In the genomic region with DNA sequence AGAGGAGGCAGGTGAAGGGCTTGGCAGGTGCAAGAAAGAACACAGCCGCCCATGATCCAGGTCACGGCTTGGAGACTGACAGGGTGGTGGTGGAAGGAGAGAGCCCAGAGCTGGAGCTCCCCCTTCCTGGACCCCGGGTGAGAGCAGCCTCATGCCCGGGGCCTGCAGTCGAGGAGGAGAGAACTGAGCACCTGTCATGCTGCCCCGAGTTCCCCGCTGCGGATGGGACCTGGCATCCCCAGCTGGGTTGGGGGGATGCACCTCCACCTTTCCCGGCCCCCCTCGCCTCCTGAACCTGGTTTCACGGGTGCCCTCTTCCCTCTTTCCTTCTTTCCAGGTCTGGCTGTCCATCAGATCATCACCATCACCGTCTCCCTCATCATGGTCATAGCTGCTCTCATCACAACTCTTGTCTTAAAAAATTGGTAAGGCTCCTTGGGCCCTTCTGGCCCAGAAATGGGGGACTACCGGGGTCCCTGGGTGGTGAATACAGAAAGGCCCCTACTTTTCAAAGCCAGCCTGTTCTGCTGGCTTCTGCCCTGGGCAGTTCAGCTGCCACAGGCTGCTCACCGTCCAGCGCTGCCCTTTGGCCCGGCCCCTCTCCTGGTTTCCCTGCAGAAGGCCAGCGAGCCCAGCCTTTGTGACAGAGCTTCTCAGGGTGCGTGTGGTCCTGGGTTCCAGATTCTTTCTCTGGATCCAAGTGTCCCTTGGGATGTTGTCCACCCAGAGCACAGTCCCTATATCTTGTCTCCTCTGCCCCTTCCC, we compare ENCODE assay signal across 29 cellular contexts.
"Had no signal": no experiment of that assay in that cellular context is flagged by ENCODE, and none has a peak within 500 bp of the region (broad histone marks: within the 10 kb centered on the region; RNA-seq: fewer than 3 reads in every experiment).

No MANE protein-coding gene starts in this region.

- H3K27ac Mint-ChIP-seq: activated B cell treated with CpG ODN at 0.5 μM for 24 hours; activated CD8-positive, alpha-beta T cell treated with anti-CD3 and anti-CD28 coated beads for 36 hours; activated naive CD8-positive, alpha-beta T cell; activated T-helper 1 cell treated with anti-CD3 and anti-CD28 coated beads, Interleukin-12 subunit alpha, Interleukin-12 subunit beta, Interleukin-2, Interleukin-4 antibody, amounts not matched to agents 30 ng/mL and 10 ng/mL and 1 ng/mL, durations not matched to agents 14 hours and 24 hours and 36 hours; activated T-helper 2 cell treated with anti-CD3 and anti-CD28 coated beads, Interferon-gamma antibody, Interleukin-2, Interleukin-4, amounts not matched to agents 10 μg/mL and 5 μg/mL and 100 μg/mL, durations not matched to agents 14 hours and 24 hours and 36 hours; T-helper 17 cell; T-helper 2 cell treated with Interferon-gamma antibody and Interleukin-4, amounts not matched to agents 5 μg/mL and 100 μg/mL, for 36 hours had no signal

- H3K36me3 Mint-ChIP-seq: activated naive CD8-positive, alpha-beta T cell had no signal

- H3K36me3 ChIP-seq: brain microvascular endothelial cell, WERI-Rb-1 had no signal

- H3K4me3 Mint-ChIP-seq: activated B cell treated with CpG ODN at 0.5 μM for 24 hours; activated CD8-positive, alpha-beta T cell treated with anti-CD3 and anti-CD28 coated beads for 36 hours; activated naive CD8-positive, alpha-beta T cell; activated T-cell treated with anti-CD3 and anti-CD28 coated beads, Interleukin-2, amount 50 U/mL, for 4 hours; activated T-helper 1 cell treated with anti-CD3 and anti-CD28 coated beads, Interleukin-12 subunit alpha, Interleukin-12 subunit beta, Interleukin-2, Interleukin-4 antibody, amounts not matched to agents 30 ng/mL and 10 ng/mL and 1 ng/mL, durations not matched to agents 14 hours and 24 hours and 36 hours; central memory CD8-positive, alpha-beta T cell; T-helper 17 cell; T-helper 2 cell treated with Interferon-gamma antibody and Interleukin-4, amounts not matched to agents 5 μg/mL and 100 μg/mL, for 36 hours had no signal

- DNase-seq: activated B cell treated with CpG ODN at 0.5 μM for 24 hours; activated CD4-positive, alpha-beta T cell treated with anti-CD3 and anti-CD28 coated beads for 48 hours; activated CD4-positive, alpha-beta T cell treated with anti-CD3 and anti-CD28 coated beads, Interleukin-2, amount 50 U/mL, for 1 hour; activated CD4-positive, alpha-beta T cell treated with anti-CD3 and anti-CD28 coated beads, Interleukin-2, amount 50 U/mL, for 48 hours; activated CD8-positive, alpha-beta memory T cell treated with anti-CD3 and anti-CD28 coated beads for 24 hours; activated CD8-positive, alpha-beta T cell treated with anti-CD3 and anti-CD28 coated beads for 36 hours; activated effector memory CD4-positive, alpha-beta T cell treated with anti-CD3 and anti-CD28 coated beads, Interleukin-2, amount 50 U/mL, for 16 hours; activated naive CD4-positive, alpha-beta T cell treated with anti-CD3 and anti-CD28 coated beads, Interleukin-2, amount 50 U/mL, for 16 hours; activated T-cell treated with anti-CD3 and anti-CD28 coated beads, Interleukin-2, amount 50 U/mL, for 4 hours; amniotic stem cell; anterior cingulate cortex; brain microvascular endothelial cell; cortex of kidney; dermis blood vessel endothelial cell; effector CD8-positive, alpha-beta T cell; foreskin fibroblast; T-helper 1 cell; T-helper 17 cell; T1000; WERI-Rb-1 had no signal

- H3K4me1 Mint-ChIP-seq: activated B cell treated with CpG ODN at 0.5 μM for 24 hours; central memory CD8-positive, alpha-beta T cell; T-helper 17 cell had no signal

- H3K27me3 ChIP-seq: brain microvascular endothelial cell had no signal

- H3K27ac ChIP-seq: brain microvascular endothelial cell, WERI-Rb-1 had no signal

- FAIRE-seq: astrocyte, bronchial epithelial cell, colon, frontal cortex had no signal

- H3K9me3 Mint-ChIP-seq: activated B cell treated with CpG ODN at 0.5 μM for 24 hours; activated CD8-positive, alpha-beta T cell treated with anti-CD3 and anti-CD28 coated beads for 36 hours; activated T-cell treated with anti-CD3 and anti-CD28 coated beads, Interleukin-2, amount 50 U/mL, for 4 hours; activated T-helper 1 cell treated with anti-CD3 and anti-CD28 coated beads, Interleukin-12 subunit alpha, Interleukin-12 subunit beta, Interleukin-2, Interleukin-4 antibody, amounts not matched to agents 30 ng/mL and 10 ng/mL and 1 ng/mL, durations not matched to agents 14 hours and 24 hours and 36 hours; activated T-helper 2 cell treated with anti-CD3 and anti-CD28 coated beads, Interferon-gamma antibody, Interleukin-2, Interleukin-4, amounts not matched to agents 10 μg/mL and 5 μg/mL and 100 μg/mL, durations not matched to agents 14 hours and 24 hours and 36 hours; central memory CD8-positive, alpha-beta T cell; T-helper 2 cell treated with Interferon-gamma antibody and Interleukin-4, amounts not matched to agents 5 μg/mL and 100 μg/mL, for 36 hours had no signal

- H3K27me3 Mint-ChIP-seq: activated B cell treated with CpG ODN at 0.5 μM for 24 hours; activated CD8-positive, alpha-beta T cell treated with anti-CD3 and anti-CD28 coated beads for 36 hours; central memory CD8-positive, alpha-beta T cell; T-helper 17 cell had no signal
